Comparison of ENCODE assay signal across 9 cellular contexts in the genomic region with DNA sequence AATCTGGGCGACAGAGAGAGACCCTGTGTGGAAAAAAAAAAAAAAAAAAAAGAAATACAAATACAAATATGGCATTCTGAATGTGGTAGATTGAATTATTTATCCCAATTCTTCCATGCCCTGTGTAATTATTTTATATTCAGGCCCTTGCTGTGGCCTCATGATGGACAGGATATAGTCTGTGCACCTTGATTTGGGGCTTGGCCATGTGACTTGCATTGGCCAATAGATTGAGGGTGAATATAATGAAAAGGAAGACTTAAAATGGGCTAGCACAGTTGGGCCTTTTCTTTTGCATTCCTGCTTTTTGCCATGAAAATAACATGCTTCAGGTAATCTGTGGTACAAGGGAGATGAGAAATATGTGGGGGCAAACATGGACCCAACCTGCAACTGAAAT.
"Had no signal": no experiment of that assay in that cellular context is flagged by ENCODE, and none has a peak within 500 bp of the region (broad histone marks: within the 10 kb centered on the region; RNA-seq: fewer than 3 reads in every experiment).

No MANE protein-coding gene starts in this region.

- DNase-seq: H9, HCEC 1CT, HFFc6, IMR-90, KG1 had no signal

- ATAC-seq: GM23338 had no signal

- H3K4me3 ChIP-seq: GM23338 had no signal

- H2AFZ ChIP-seq: GM23338 had no signal

- H3K4me2 ChIP-seq: GM23338 had no signal

- H3K27ac ChIP-seq: HL-60 had no signal

- FAIRE-seq: H1, H54 had no signal
